Comparison of ENCODE assay signal across 9 cellular contexts in genomic region chr22:38504731-38505594, GRCh38. TPM values are rescaled to one million over a fixed set of nuclear protein-coding genes. Genes with fewer than 3 reads are reported as not detected.
A peak's percentile ranks its signal among the peaks of the same experiment; 100 is the strongest.
DNase-seq lines count a peak whose midpoint lies in the region; ATAC-seq and TF ChIP-seq lines count a peak whose summit lies in the region.
"Had no signal": no experiment of that assay in that cellular context is flagged by ENCODE, and none has a peak within 500 bp of the region (broad histone marks: within the 10 kb centered on the region; RNA-seq: fewer than 3 reads in every experiment).

No MANE protein-coding gene starts in this region.

- peaks cover 66% of the 10 kb centered on the region for H3K4me1 Mint-ChIP-seq in nephron progenitor cell

- H3K27ac ChIP-seq in epithelial cell of prostate (peak overlapping the region; percentile 95), temporal lobe (ENCODE audit: low read depth, low read length) (peak overlapping the region; percentile 100)

- peak overlapping the region; percentile 97 for H3K4me3 Mint-ChIP-seq in nephron progenitor cell

- peaks cover 2% of the 10 kb centered on the region for H3K27me3 Mint-ChIP-seq in nephron progenitor cell (ENCODE audit: low read depth, poor library complexity)

- peak overlapping the region; percentile 99 for H3K27ac Mint-ChIP-seq in nephron progenitor cell

- TF ChIP-seq CTCF in nephron progenitor cell (IDR thresholded peaks at IDR 0.05): no peak

- H3K9me3 Mint-ChIP-seq in nephron progenitor cell: no peaks in the 10 kb centered on the region

- H3K36me3 Mint-ChIP-seq in nephron progenitor cell (ENCODE audit: low read depth): peaks cover 55% of the 10 kb centered on the region

- ATAC-seq in GM19328 (IDR thresholded peaks at IDR 0.05; ENCODE audit: unreplicated experiment): no peak
- ATAC-seq in GM18870 (IDR thresholded peaks at IDR 0.05; ENCODE audit: unreplicated experiment): no peak

- peak; percentile 36 for DNase-seq in GM03348 (ENCODE audit: low spot score)
- peak; percentile 28 for DNase-seq in NCI-H1105 treated with DMSO at 0.1 percent for 48 hours (lab: John Stamatoyannopoulos, UW)
- peak; percentile 81 for DNase-seq in activated CD8-positive, alpha-beta memory T cell treated with anti-CD3 and anti-CD28 coated beads for 24 hours
- DNase-seq in epithelial cell of prostate (ENCODE audit: low read depth, low spot score): no peak
- peak; percentile 49 for DNase-seq in nephron progenitor cell

RNA-seq across cellular contexts. Expression of gene DDX17, which starts 1.1 kb away (rescaled TPM):
- total RNA-seq in temporal lobe: 453 TPM

RNA-seq across cellular contexts. Expression of gene KDELR3, which starts 37.1 kb away (rescaled TPM):
- 1.5 TPM for total RNA-seq in temporal lobe

RNA-seq across cellular contexts. Expression of gene KCNJ4, which starts 50.0 kb away (rescaled TPM):
- total RNA-seq in temporal lobe: 6.6 TPM
- total RNA-seq: dermis microvascular lymphatic vessel endothelial cell had no signal
